8 cellular contexts compared by ENCODE assay signal in the genomic region with DNA sequence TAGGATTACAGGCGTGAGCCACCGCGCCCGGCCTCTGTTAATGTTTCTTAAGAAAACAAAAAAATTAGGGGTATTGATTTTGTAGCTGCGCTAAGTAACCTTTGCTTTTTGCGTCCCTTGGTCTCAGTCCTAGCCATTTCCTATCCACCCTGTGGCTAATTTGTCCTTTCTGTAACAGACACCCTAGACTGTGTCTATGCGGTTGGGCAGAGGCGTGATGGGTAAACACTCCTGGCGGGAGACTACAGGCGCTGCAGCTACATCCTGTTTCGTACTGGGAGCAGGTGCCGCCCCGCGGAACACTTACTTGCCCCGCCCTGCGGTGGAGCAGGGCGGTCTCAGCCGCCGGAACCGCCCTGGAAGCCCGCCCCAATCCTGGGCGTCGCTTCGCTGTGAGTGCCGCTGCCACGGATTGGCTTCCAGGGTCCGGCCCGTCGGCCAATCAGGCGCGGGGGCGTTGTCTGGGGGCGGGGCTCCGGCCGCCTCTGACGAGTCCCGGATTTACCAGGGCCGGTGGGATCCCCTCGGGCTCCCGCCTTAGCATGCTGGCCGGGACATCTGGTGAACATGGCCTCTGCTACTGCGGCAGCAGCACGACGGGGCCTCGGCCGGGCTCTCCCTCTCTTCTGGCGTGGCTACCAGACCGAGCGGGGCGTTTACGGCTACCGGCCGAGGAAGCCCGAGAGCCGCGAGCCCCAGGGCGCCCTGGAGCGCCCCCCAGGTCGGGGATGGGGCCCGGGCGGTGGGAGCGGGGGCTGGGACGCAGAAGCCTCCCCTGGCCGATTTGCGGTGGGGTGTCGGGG. TPM values are rescaled to one million over a fixed set of nuclear protein-coding genes. Genes with fewer than 3 reads are reported as not detected.
DNase-seq lines count a peak whose midpoint lies in the region; ATAC-seq and TF ChIP-seq lines count a peak whose summit lies in the region.

A gene with protein sequence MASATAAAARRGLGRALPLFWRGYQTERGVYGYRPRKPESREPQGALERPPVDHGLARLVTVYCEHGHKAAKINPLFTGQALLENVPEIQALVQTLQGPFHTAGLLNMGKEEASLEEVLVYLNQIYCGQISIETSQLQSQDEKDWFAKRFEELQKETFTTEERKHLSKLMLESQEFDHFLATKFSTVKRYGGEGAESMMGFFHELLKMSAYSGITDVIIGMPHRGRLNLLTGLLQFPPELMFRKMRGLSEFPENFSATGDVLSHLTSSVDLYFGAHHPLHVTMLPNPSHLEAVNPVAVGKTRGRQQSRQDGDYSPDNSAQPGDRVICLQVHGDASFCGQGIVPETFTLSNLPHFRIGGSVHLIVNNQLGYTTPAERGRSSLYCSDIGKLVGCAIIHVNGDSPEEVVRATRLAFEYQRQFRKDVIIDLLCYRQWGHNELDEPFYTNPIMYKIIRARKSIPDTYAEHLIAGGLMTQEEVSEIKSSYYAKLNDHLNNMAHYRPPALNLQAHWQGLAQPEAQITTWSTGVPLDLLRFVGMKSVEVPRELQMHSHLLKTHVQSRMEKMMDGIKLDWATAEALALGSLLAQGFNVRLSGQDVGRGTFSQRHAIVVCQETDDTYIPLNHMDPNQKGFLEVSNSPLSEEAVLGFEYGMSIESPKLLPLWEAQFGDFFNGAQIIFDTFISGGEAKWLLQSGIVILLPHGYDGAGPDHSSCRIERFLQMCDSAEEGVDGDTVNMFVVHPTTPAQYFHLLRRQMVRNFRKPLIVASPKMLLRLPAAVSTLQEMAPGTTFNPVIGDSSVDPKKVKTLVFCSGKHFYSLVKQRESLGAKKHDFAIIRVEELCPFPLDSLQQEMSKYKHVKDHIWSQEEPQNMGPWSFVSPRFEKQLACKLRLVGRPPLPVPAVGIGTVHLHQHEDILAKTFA (plus strand): TSS at position 488 of the 803 bp plus-strand sequence. CDS start 80 bp downstream, at position 568.

- peak within 1 kb of the TSS; percentile 83 for H3K4me3 Mint-ChIP-seq in activated naive CD8-positive, alpha-beta T cell treated with anti-CD3 and anti-CD28 coated beads for 36 hours
- H3K4me3 Mint-ChIP-seq in glutamatergic neuron (ENCODE audit: unreplicated experiment) (peak within 1 kb of the TSS; percentile 89), osteocyte (ENCODE audit: unreplicated experiment) (peak within 1 kb of the TSS; percentile 81)

- H3K36me3 Mint-ChIP-seq in activated naive CD8-positive, alpha-beta T cell treated with anti-CD3 and anti-CD28 coated beads for 36 hours: no peaks in the 10 kb centered on the region
- H3K36me3 Mint-ChIP-seq in glutamatergic neuron (ENCODE audit: unreplicated experiment): no peaks in the 10 kb centered on the region
- no peaks in the 10 kb centered on the region for H3K36me3 Mint-ChIP-seq in osteocyte (ENCODE audit: unreplicated experiment)

- DNase-seq in GM12864 (ENCODE audit: low read depth): peak; percentile 91
- peak; percentile 92 for DNase-seq in NCI-H1105 (lab: John Stamatoyannopoulos, UW)
- DNase-seq in SKM-1 treated with dmso at 0.1 percent for 144 hours (lab: John Stamatoyannopoulos, UW; ENCODE audit: unreplicated experiment): peak; percentile 81
- DNase-seq in activated naive CD8-positive, alpha-beta T cell treated with anti-CD3 and anti-CD28 coated beads for 36 hours: peak; percentile 100
- peak; percentile 100 for DNase-seq in glutamatergic neuron
- DNase-seq in osteocyte (ENCODE audit: extremely low spot score, unreplicated experiment): peak; percentile 100

- peak within 1 kb of the TSS; percentile 83 for H3K27ac Mint-ChIP-seq in activated naive CD8-positive, alpha-beta T cell treated with anti-CD3 and anti-CD28 coated beads for 36 hours
- H3K27ac Mint-ChIP-seq in glutamatergic neuron (ENCODE audit: unreplicated experiment) (peak within 1 kb of the TSS; percentile 93), osteocyte (ENCODE audit: unreplicated experiment) (peak within 1 kb of the TSS; percentile 90)

- H3K4me1 Mint-ChIP-seq in activated naive CD8-positive, alpha-beta T cell treated with anti-CD3 and anti-CD28 coated beads for 36 hours: peaks cover 7% of the 10 kb centered on the region
- peaks cover 5% of the 10 kb centered on the region for H3K4me1 Mint-ChIP-seq in glutamatergic neuron (ENCODE audit: low read depth, unreplicated experiment)
- H3K4me1 Mint-ChIP-seq in osteocyte (ENCODE audit: unreplicated experiment): peaks cover 24% of the 10 kb centered on the region

- no peaks in the 10 kb centered on the region for H3K36me3 ChIP-seq in thymus (ENCODE audit: control insufficient read depth, insufficient read depth)

- H3K9me3 ChIP-seq in thymus (ENCODE audit: control insufficient read depth): no peaks in the 10 kb centered on the region

- TF ChIP-seq CTCF in GM12864 (IDR thresholded peaks at IDR 0.05; ENCODE audit: low read depth, low read length, missing control alignments): peak; percentile 37
- peak; percentile 45 for TF ChIP-seq CTCF in glutamatergic neuron (IDR thresholded peaks at IDR 0.05; ENCODE audit: partially characterized antibody, unreplicated experiment)
- peak; percentile 43 for TF ChIP-seq CTCF in osteocyte (IDR thresholded peaks at IDR 0.05)

- no peaks in the 10 kb centered on the region for H3K27me3 Mint-ChIP-seq in activated naive CD8-positive, alpha-beta T cell treated with anti-CD3 and anti-CD28 coated beads for 36 hours
- H3K27me3 Mint-ChIP-seq in glutamatergic neuron (ENCODE audit: unreplicated experiment): peaks cover 4% of the 10 kb centered on the region
- peaks cover 7% of the 10 kb centered on the region for H3K27me3 Mint-ChIP-seq in osteocyte (ENCODE audit: unreplicated experiment)

- peak within 1 kb of the TSS; percentile 71 for H3K27ac ChIP-seq in thymus (ENCODE audit: low read depth)

- H3K9me3 Mint-ChIP-seq in activated naive CD8-positive, alpha-beta T cell treated with anti-CD3 and anti-CD28 coated beads for 36 hours: no peaks in the 10 kb centered on the region
- H3K9me3 Mint-ChIP-seq in glutamatergic neuron (ENCODE audit: unreplicated experiment) (peaks cover 2% of the 10 kb centered on the region), osteocyte (ENCODE audit: unreplicated experiment) (no peaks in the 10 kb centered on the region)

- peaks cover 4% of the 10 kb centered on the region for H3K4me1 ChIP-seq in thymus (ENCODE audit: control insufficient read depth, insufficient read depth, low read length)

- WGBS in thymus: 6% methylated on average over 66 of the region's 66 CpGs

- peak within 1 kb of the TSS; percentile 88 for H3K4me3 ChIP-seq in GM12864 (ENCODE audit: low read depth, low read length)
- peak within 1 kb of the TSS; percentile 100 for H3K4me3 ChIP-seq in thymus (ENCODE audit: low read length)

- no peaks in the 10 kb centered on the region for H3K27me3 ChIP-seq in thymus (ENCODE audit: control insufficient read depth, insufficient read depth)

- peak; percentile 95 for ATAC-seq in HG02623 (IDR thresholded peaks at IDR 0.05; ENCODE audit: unreplicated experiment)

RNA-seq across cellular contexts. Expression of the gene that starts here (rescaled TPM):
- 10 to 100 TPM; 10.4 TPM for total RNA-seq in activated naive CD8-positive, alpha-beta T cell treated with anti-CD3 and anti-CD28 coated beads for 36 hours
- total RNA-seq in glutamatergic neuron (ENCODE audit: unreplicated experiment) (39.6 TPM), osteocyte (18.9 and 24.3 TPM in 2 replicates)
- 10.5 TPM for polyA plus RNA-seq in thymus

Comparison
In these comparisons a context has a peak if more than half of its experiments do, and no peak if none do; other contexts are left out.
1. Peak in every context shown above with its lines: DNase-seq, ATAC-seq, H3K4me3 ChIP-seq and H3K27ac ChIP-seq.